In genomic region chr1:224747578-224747977, GRCh38 we compare ENCODE assay signal across 10 cellular contexts.
DNase-seq lines count a peak whose midpoint lies in the region; ATAC-seq, FAIRE-seq and TF ChIP-seq lines count a peak whose summit lies in the region.
"Had no signal": no experiment of that assay in that cellular context is flagged by ENCODE, and none has a peak within 500 bp of the region (broad histone marks: within the 10 kb centered on the region; RNA-seq: fewer than 3 reads in every experiment).

No MANE protein-coding gene starts in this region.

- peaks cover 5% of the 10 kb centered on the region for H3K9me3 Mint-ChIP-seq in type B pancreatic cell

- in situ Hi-C loops in brain microvascular endothelial cell (cut with HindIII; ENCODE audit: low pct_ligation_motif_present, low sequenced_read_pairs) = no loop called here
- in situ Hi-C loops in GM13977 (cut with MboI; ENCODE audit: low pct_unique_long_range_greater_than_20kb, low sequenced_read_pairs, unreplicated experiment) = no loop called here

- no peaks in the 10 kb centered on the region for H3K36me3 Mint-ChIP-seq in type B pancreatic cell

- no peaks in the 10 kb centered on the region for H3K4me1 ChIP-seq in kidney (ENCODE audit: control insufficient read depth in 1 of 2, insufficient read depth in 1 of 2, low read depth in 1 of 2, low read length in 2 of 2)

- H3K27ac ChIP-seq in brain microvascular endothelial cell = no peak overlapping the region
- no peak overlapping the region for H3K27ac ChIP-seq in kidney (ENCODE audit: low read depth in 2 of 2, low read length in 2 of 2)

- H3K36me3 ChIP-seq in brain microvascular endothelial cell (replicated peaks) = no peaks in the 10 kb centered on the region
- no peaks in the 10 kb centered on the region for H3K36me3 ChIP-seq in kidney (ENCODE audit: control insufficient read depth in 1 of 2, insufficient read depth in 2 of 2, low read length in 2 of 2)

- FAIRE-seq in kidney (lab: Jason Lieb, UNC) = no peak
- FAIRE-seq: endometrium had no signal

- peaks cover 5% of the 10 kb centered on the region for H3K27me3 Mint-ChIP-seq in type B pancreatic cell

- H3K27me3 ChIP-seq in brain microvascular endothelial cell (replicated peaks) = no peaks in the 10 kb centered on the region

- H3K4me3 ChIP-seq in Jurkat, Clone E6-1 (ENCODE audit: low read length) = no peak overlapping the region
- no peak overlapping the region for H3K4me3 ChIP-seq in brain microvascular endothelial cell (ENCODE audit: low read depth, low read length)
- H3K4me3 ChIP-seq in kidney (ENCODE audit: low read length in 2 of 2) = no peak overlapping the region

- no peaks in the 10 kb centered on the region for H3K9me3 ChIP-seq in kidney (ENCODE audit: control insufficient read depth in 1 of 2, low read length in 2 of 2)

- DNase-seq in DMS 273 treated with DMSO at 0.1 percent for 48 hours (lab: John Stamatoyannopoulos, UW) = peak; percentile 77
- peak; percentile 16 for DNase-seq in Jurkat, Clone E6-1 (ENCODE audit: low read depth, low spot score)
- peak; percentile 20 for DNase-seq in brain microvascular endothelial cell
- DNase-seq in D341Med (ENCODE audit: low spot score) = no peak
- DNase-seq in GM13977 (ENCODE audit: low spot score) = no peak
- DNase-seq in type B pancreatic cell (ENCODE audit: extremely low spot score, unreplicated experiment) = no peak
- no peak for DNase-seq in kidney
- DNase-seq: Right ventricle myocardium superior had no signal

- TF ChIP-seq CTCF in brain microvascular endothelial cell (IDR thresholded peaks at IDR 0.05; ENCODE audit: low read depth, low read length, missing control alignments) (no peak), GM13977 (IDR thresholded peaks at IDR 0.05; ENCODE audit: extremely low read depth, insufficient read depth, missing control alignments) (no peak), type B pancreatic cell (conservative IDR thresholded peaks at IDR 0.05) (no peak), kidney (IDR thresholded peaks at IDR 0.05; ENCODE audit: borderline replicate concordance, extremely low read depth, insufficient read depth) (no peak)

- H3K4me1 Mint-ChIP-seq in type B pancreatic cell (ENCODE audit: unreplicated experiment) = peaks cover 42% of the 10 kb centered on the region

- no peak overlapping the region for H3K27ac Mint-ChIP-seq in type B pancreatic cell

- ATAC-seq in GM21367 (IDR thresholded peaks at IDR 0.05; ENCODE audit: unreplicated experiment) = peak; percentile 67

- no peak overlapping the region for H3K9ac ChIP-seq in kidney (ENCODE audit: low read length in 2 of 2)

- H3K4me3 Mint-ChIP-seq in type B pancreatic cell = no peak overlapping the region

- intact Hi-C loops in kidney (cut with DNase I) = no loop called here

Comparison
In these comparisons a context has a peak if more than half of its experiments do, and no peak if none do; other contexts are left out.
1. DNase-seq: peak in DMS 273 treated with DMSO at 0.1 percent for 48 hours (single experiment), Jurkat, Clone E6-1 (single experiment) and brain microvascular endothelial cell (single experiment); none in D341Med (single experiment), GM13977 (single experiment), type B pancreatic cell (single experiment) and kidney (single experiment).